8 cellular contexts compared by ENCODE assay signal in genomic region chr7:139340037-139340807, GRCh38. TPM values are rescaled to one million over a fixed set of nuclear protein-coding genes. Genes with fewer than 3 reads are reported as not detected.
DNase-seq lines count a peak whose midpoint lies in the region; ATAC-seq and TF ChIP-seq lines count a peak whose summit lies in the region.

No MANE protein-coding gene starts in this region.

- H3K36me3 Mint-ChIP-seq in activated B cell treated with CpG ODN at 0.5 μM for 24 hours (ENCODE audit: low read depth), result peaks cover 19% of the 10 kb centered on the region

- peaks cover 9% of the 10 kb centered on the region for H3K27me3 Mint-ChIP-seq in activated B cell treated with CpG ODN at 0.5 μM for 24 hours

- CTCF ChIA-PET in activated B cell treated with CpG ODN at 0.5 μM for 24 hours (lab: Charles Lee), result interaction anchor here (0.6 to 1.4 kb wide), 5 partner anchors 12 to 207 kb away, joined by 3 to 5 read pairs (median 4); partner anchors contain the start of genes LUC7L2 and UBN2

- peaks cover 5% of the 10 kb centered on the region for H3K9me3 Mint-ChIP-seq in activated B cell treated with CpG ODN at 0.5 μM for 24 hours

- peak overlapping the region; percentile 100 for H3K27ac ChIP-seq in caudate nucleus (ENCODE audit: low read depth, low read length)

- POLR2A ChIA-PET in activated B cell treated with CpG ODN at 0.5 μM for 24 hours (lab: Charles Lee), result interaction anchor here (0.6 to 5.9 kb wide), 12 partner anchors 14 to 1590 kb away, joined by 3 to 99 read pairs (median 4); partner anchors contain the start of genes LUC7L2 and UBN2

- ATAC-seq in HG03280 (IDR thresholded peaks at IDR 0.05; ENCODE audit: unreplicated experiment), result peak; percentile 85
- peak; percentile 77 for ATAC-seq in activated B cell treated with CpG ODN at 0.5 μM for 24 hours (ENCODE audit: low read depth)

- peaks cover 41% of the 10 kb centered on the region for H3K4me1 Mint-ChIP-seq in activated B cell treated with CpG ODN at 0.5 μM for 24 hours

- H3K4me3 Mint-ChIP-seq in activated B cell treated with CpG ODN at 0.5 μM for 24 hours, result peak overlapping the region; percentile 96

- in situ Hi-C loops in GM18951 (cut with MboI; ENCODE audit: low sequenced_read_pairs, unreplicated experiment), result no loop called here

- DNase-seq in AG09319 (ENCODE audit: extremely low read depth, low read depth) (peak; percentile 99), NCI-H226 (peak; percentile 98), activated B cell treated with CpG ODN at 0.5 μM for 24 hours (peak; percentile 95), caudate nucleus (lab: John Stamatoyannopoulos, UW) (peak; percentile 77 to 100 (median 96)), inferior parietal cortex (ENCODE audit: extremely low spot score) (peak; percentile 100), smooth muscle cell of the brain vasculature (ENCODE audit: low read depth, low spot score) (peak; percentile 100)

- TF ChIP-seq POLR2A in GM18951 (IDR thresholded peaks at IDR 0.05; ENCODE audit: extremely low read depth, insufficient read depth, insufficient read length), result peak; percentile 53

- intact Hi-C loops in activated B cell treated with CpG ODN at 0.5 μM for 24 hours (cut with micrococcal nuclease), result loop anchor here (1.0 to 5.0 kb wide), 12 partner anchors 19 to 1675 kb away; partner anchors contain the start of genes BRAF, CREB3L2, LUC7L2 and MRPS33

- TF ChIP-seq CTCF in AG09319 (IDR thresholded peaks at IDR 0.05; ENCODE audit: low read depth, low read length) (peak; percentile 84), activated B cell treated with CpG ODN at 0.5 μM for 24 hours (IDR thresholded peaks at IDR 0.05) (no peak)

- peak overlapping the region; percentile 100 for H3K27ac Mint-ChIP-seq in activated B cell treated with CpG ODN at 0.5 μM for 24 hours

RNA-seq across cellular contexts. Expression of gene FMC1, which starts 0.9 kb away (rescaled TPM):
- total RNA-seq in activated B cell treated with CpG ODN at 0.5 μM for 24 hours, result 8.6 and 11.8 TPM in 2 replicates

RNA-seq across cellular contexts. Expression of gene LUC7L2, which starts 19.5 kb away (rescaled TPM):
- total RNA-seq in activated B cell treated with CpG ODN at 0.5 μM for 24 hours, result 94.0 and 118 TPM in 2 replicates

Comparison
In these comparisons a context has a peak if more than half of its experiments do, and no peak if none do; other contexts are left out.
1. Peak in every context shown above with its lines: DNase-seq, ATAC-seq and H3K27ac ChIP-seq.